ENCODE assay signal across 30 cellular contexts in the genomic region with DNA sequence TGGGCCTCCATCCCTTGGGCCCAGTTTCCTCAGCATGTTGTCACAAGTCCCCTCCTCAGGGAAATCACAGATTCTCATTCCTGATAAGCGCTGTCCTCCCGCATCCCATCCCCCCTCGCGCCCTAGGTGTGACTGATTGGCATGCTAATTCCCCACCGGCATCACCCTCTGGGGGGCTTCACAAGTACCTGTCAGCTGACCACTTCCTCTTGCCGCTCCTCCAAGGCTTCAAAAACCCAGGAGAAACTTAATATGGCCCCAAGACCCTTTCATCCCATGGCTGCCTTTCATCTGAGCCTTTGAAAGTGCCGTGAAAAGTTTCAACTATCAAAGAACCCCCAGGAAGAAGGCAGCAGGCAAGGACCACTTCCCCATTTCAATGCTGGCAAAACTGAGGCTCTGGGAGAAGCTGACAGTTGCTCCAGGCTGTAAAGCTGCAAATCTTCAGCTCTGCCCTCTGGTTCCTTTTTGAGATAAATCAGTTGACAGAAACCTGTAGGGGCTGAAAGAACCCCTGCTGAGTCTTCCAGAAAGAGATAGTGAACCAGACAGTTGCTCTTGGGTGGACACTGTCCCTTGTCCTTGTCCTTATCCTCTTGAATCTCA. TPM values are rescaled to one million over a fixed set of nuclear protein-coding genes. Genes with fewer than 3 reads are reported as not detected.
"Had no signal": no experiment of that assay in that cellular context is flagged by ENCODE, and none has a peak within 500 bp of the region (broad histone marks: within the 10 kb centered on the region; RNA-seq: fewer than 3 reads in every experiment).

No MANE protein-coding gene starts in this region.

- H3K4me3 Mint-ChIP-seq: activated CD4-positive, alpha-beta memory T cell treated with anti-CD3 and anti-CD28 coated beads, Interleukin-2, amount 10 ng/mL, durations not matched to agents 7 days and 5 days; activated CD4-positive, alpha-beta T cell treated with anti-CD3 and anti-CD28 coated beads, Interleukin-2, amount 10 ng/mL, durations not matched to agents 24 days and 14 days; activated CD8-positive, alpha-beta memory T cell treated with anti-CD3 and anti-CD28 coated beads, Interleukin-2, amount 10 ng/mL, durations not matched to agents 7 days and 5 days; activated T-helper 1 cell treated with anti-CD3 and anti-CD28 coated beads, Interleukin-12 subunit alpha, Interleukin-12 subunit beta, Interleukin-2, Interleukin-4 antibody, amounts not matched to agents 30 ng/mL and 10 ng/mL and 1 ng/mL, durations not matched to agents 14 hours and 24 hours and 36 hours; memory B cell; nephron had no signal

- H3K9me3 ChIP-seq: adrenal gland, ascending aorta, sigmoid colon, upper lobe of left lung had no signal

- H3K27ac Mint-ChIP-seq: activated CD4-positive, alpha-beta memory T cell treated with anti-CD3 and anti-CD28 coated beads, Interleukin-2, amount 10 ng/mL, durations not matched to agents 7 days and 5 days; activated CD4-positive, alpha-beta T cell treated with anti-CD3 and anti-CD28 coated beads, Interleukin-2, amount 10 ng/mL, durations not matched to agents 24 days and 14 days; activated CD8-positive, alpha-beta memory T cell treated with anti-CD3 and anti-CD28 coated beads, Interleukin-2, amount 10 ng/mL, durations not matched to agents 7 days and 5 days; activated naive CD4-positive, alpha-beta T cell treated with anti-CD3 and anti-CD28 coated beads, Interleukin-2, amount 50 U/mL, for 72 hours; activated T-helper 1 cell treated with anti-CD3 and anti-CD28 coated beads, Interleukin-12 subunit alpha, Interleukin-12 subunit beta, Interleukin-2, Interleukin-4 antibody, amounts not matched to agents 30 ng/mL and 10 ng/mL and 1 ng/mL, durations not matched to agents 14 hours and 24 hours and 36 hours; memory B cell; nephron had no signal

- H3K27ac ChIP-seq: adrenal gland, ascending aorta, brain microvascular endothelial cell, foreskin keratinocyte, sigmoid colon, upper lobe of left lung had no signal

- H3K4me1 Mint-ChIP-seq: activated CD4-positive, alpha-beta memory T cell treated with anti-CD3 and anti-CD28 coated beads, Interleukin-2, amount 10 ng/mL, durations not matched to agents 7 days and 5 days; activated CD4-positive, alpha-beta T cell treated with anti-CD3 and anti-CD28 coated beads, Interleukin-2, amount 10 ng/mL, durations not matched to agents 24 days and 14 days; activated CD8-positive, alpha-beta memory T cell treated with anti-CD3 and anti-CD28 coated beads, Interleukin-2, amount 10 ng/mL, durations not matched to agents 7 days and 5 days had no signal

- H3K27me3 ChIP-seq: adrenal gland, ascending aorta, brain microvascular endothelial cell, foreskin keratinocyte, sigmoid colon, upper lobe of left lung had no signal

- ATAC-seq: activated CD4-positive, CD25-positive, alpha-beta regulatory T cell treated with anti-CD3 and anti-CD28 coated beads, Interleukin-2, amount 50 U/mL, for 24 hours; activated CD8-positive, alpha-beta memory T cell treated with anti-CD3 and anti-CD28 coated beads, Interleukin-2, amount 10 ng/mL, durations not matched to agents 7 days and 5 days; activated naive CD4-positive, alpha-beta T cell treated with anti-CD3 and anti-CD28 coated beads, Interleukin-2, amount 50 U/mL, for 72 hours; foreskin keratinocyte; left cardiac atrium had no signal

- H3K4me1 ChIP-seq: adrenal gland, ascending aorta, foreskin keratinocyte, sigmoid colon, upper lobe of left lung had no signal

- H3K27me3 Mint-ChIP-seq: activated CD4-positive, alpha-beta T cell treated with anti-CD3 and anti-CD28 coated beads, Interleukin-2, amount 10 ng/mL, durations not matched to agents 24 days and 14 days; activated CD8-positive, alpha-beta memory T cell treated with anti-CD3 and anti-CD28 coated beads, Interleukin-2, amount 10 ng/mL, durations not matched to agents 7 days and 5 days; memory B cell had no signal

- H3K36me3 Mint-ChIP-seq: activated CD8-positive, alpha-beta memory T cell treated with anti-CD3 and anti-CD28 coated beads, Interleukin-2, amount 10 ng/mL, durations not matched to agents 7 days and 5 days; activated naive CD4-positive, alpha-beta T cell treated with anti-CD3 and anti-CD28 coated beads, Interleukin-2, amount 50 U/mL, for 72 hours; memory B cell had no signal

- H3K9me3 Mint-ChIP-seq: activated CD4-positive, alpha-beta memory T cell treated with anti-CD3 and anti-CD28 coated beads, Interleukin-2, amount 10 ng/mL, durations not matched to agents 7 days and 5 days; activated CD4-positive, alpha-beta T cell treated with anti-CD3 and anti-CD28 coated beads, Interleukin-2, amount 10 ng/mL, durations not matched to agents 24 days and 14 days; activated naive CD4-positive, alpha-beta T cell treated with anti-CD3 and anti-CD28 coated beads, Interleukin-2, amount 50 U/mL, for 72 hours; activated T-helper 1 cell treated with anti-CD3 and anti-CD28 coated beads, Interleukin-12 subunit alpha, Interleukin-12 subunit beta, Interleukin-2, Interleukin-4 antibody, amounts not matched to agents 30 ng/mL and 10 ng/mL and 1 ng/mL, durations not matched to agents 14 hours and 24 hours and 36 hours; nephron had no signal

- H3K36me3 ChIP-seq: adrenal gland, ascending aorta, brain microvascular endothelial cell, sigmoid colon, upper lobe of left lung had no signal

- DNase-seq: activated CD4-positive, alpha-beta memory T cell treated with anti-CD3 and anti-CD28 coated beads, Interleukin-2, amount 10 ng/mL, durations not matched to agents 7 days and 5 days; activated CD4-positive, alpha-beta T cell treated with anti-CD3 and anti-CD28 coated beads, Interleukin-2, amount 10 ng/mL, durations not matched to agents 24 days and 14 days; activated CD8-positive, alpha-beta memory T cell treated with anti-CD3 and anti-CD28 coated beads, Interleukin-2, amount 10 ng/mL, durations not matched to agents 7 days and 5 days; activated gamma-delta T cell; adrenal gland; brain microvascular endothelial cell; dermis blood vessel endothelial cell; effector CD8-positive, alpha-beta T cell; islet precursor cell; left cardiac atrium; posterior cingulate gyrus; sigmoid colon; stimulated activated CD4-positive, alpha-beta T cell treated with anti-CD3 and anti-CD28 coated beads, Interleukin-15, amount 100 ng/mL, for 24 hours; stimulated activated CD4-positive, alpha-beta T cell treated with anti-CD3 and anti-CD28 coated beads, Interleukin-2, amount 100 ng/mL, for 48 hours; stimulated activated naive CD4-positive, alpha-beta T cell; T-helper 2 cell; upper lobe of left lung had no signal

- H3K4me2 ChIP-seq: smooth muscle cell had no signal

- H3K4me3 ChIP-seq: adrenal gland, ascending aorta, sigmoid colon, smooth muscle cell, upper lobe of left lung had no signal

RNA-seq across cellular contexts. Expression of a gene that starts 12.8 kb away (rescaled TPM):
- total RNA-seq: activated CD4-positive, alpha-beta memory T cell treated with anti-CD3 and anti-CD28 coated beads, Interleukin-2, amount 10 ng/mL, durations not matched to agents 7 days and 5 days; activated CD4-positive, alpha-beta T cell treated with anti-CD3 and anti-CD28 coated beads, Interleukin-2, amount 10 ng/mL, durations not matched to agents 24 days and 14 days; activated CD8-positive, alpha-beta memory T cell treated with anti-CD3 and anti-CD28 coated beads, Interleukin-2, amount 10 ng/mL, durations not matched to agents 7 days and 5 days; activated T-helper 1 cell treated with anti-CD3 and anti-CD28 coated beads, Interleukin-12 subunit alpha, Interleukin-12 subunit beta, Interleukin-2, Interleukin-4 antibody, amounts not matched to agents 30 ng/mL and 10 ng/mL and 1 ng/mL, durations not matched to agents 14 hours and 24 hours and 36 hours; adrenal gland; ascending aorta; dermis blood vessel endothelial cell; foreskin keratinocyte; left cardiac atrium; lower leg skin; mononuclear cell; myocyte; sigmoid colon; subcutaneous adipose tissue had no signal
- polyA plus RNA-seq: esophagus had no signal
